ENCODE assay signal across 2 cellular contexts in the genomic region with DNA sequence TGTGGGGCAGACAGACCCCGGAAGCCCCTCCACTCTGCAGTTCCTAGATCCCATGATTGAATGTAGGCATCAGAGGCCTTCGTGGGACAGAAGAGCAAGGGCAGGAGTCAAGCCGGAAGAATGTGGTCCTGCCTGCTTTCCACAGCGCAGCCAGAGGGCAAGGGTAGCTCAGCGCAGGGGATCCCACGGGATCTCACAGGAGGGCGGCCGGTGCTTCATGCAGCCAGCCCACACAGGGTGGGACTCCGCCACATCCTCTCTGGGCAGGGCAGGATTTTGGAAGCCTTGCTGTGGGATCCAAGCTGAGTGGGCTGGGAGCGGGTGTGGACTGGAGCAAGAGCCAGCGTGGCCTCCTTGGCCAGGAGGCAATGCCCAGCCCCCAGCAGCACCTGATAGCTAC.
TF ChIP-seq lines count a peak whose summit lies in the region.

No MANE protein-coding gene starts in this region.

TF ChIP-seq in HepG2, 621 proteins besides CTCF, POLR2A, EP300 and RAD21:
- TF ChIP-seq, protein P1, sequence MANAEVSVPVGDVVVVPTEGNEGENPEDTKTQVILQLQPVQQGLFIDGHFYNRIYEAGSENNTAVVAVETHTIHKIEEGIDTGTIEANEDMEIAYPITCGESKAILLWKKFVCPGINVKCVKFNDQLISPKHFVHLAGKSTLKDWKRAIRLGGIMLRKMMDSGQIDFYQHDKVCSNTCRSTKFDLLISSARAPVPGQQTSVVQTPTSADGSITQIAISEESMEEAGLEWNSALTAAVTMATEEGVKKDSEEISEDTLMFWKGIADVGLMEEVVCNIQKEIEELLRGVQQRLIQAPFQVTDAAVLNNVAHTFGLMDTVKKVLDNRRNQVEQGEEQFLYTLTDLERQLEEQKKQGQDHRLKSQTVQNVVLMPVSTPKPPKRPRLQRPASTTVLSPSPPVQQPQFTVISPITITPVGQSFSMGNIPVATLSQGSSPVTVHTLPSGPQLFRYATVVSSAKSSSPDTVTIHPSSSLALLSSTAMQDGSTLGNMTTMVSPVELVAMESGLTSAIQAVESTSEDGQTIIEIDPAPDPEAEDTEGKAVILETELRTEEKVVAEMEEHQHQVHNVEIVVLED (CRISPR knock-in tag; IDR thresholded peaks at IDR 0.05; ENCODE audit: borderline replicate concordance): no peak
- TF ChIP-seq, protein P2, sequence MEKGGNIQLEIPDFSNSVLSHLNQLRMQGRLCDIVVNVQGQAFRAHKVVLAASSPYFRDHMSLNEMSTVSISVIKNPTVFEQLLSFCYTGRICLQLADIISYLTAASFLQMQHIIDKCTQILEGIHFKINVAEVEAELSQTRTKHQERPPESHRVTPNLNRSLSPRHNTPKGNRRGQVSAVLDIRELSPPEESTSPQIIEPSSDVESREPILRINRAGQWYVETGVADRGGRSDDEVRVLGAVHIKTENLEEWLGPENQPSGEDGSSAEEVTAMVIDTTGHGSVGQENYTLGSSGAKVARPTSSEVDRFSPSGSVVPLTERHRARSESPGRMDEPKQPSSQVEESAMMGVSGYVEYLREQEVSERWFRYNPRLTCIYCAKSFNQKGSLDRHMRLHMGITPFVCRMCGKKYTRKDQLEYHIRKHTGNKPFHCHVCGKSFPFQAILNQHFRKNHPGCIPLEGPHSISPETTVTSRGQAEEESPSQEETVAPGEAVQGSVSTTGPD (CRISPR knock-in tag; IDR thresholded peaks at IDR 0.05): no peak
- peak; percentile 60 for TF ChIP-seq AGO2 (optimal IDR thresholded peaks at IDR 0.05; ENCODE audit: low read depth, low read length)

TF ChIP-seq in HEK293T, 16 proteins besides CTCF, POLR2A, EP300 and RAD21:
- TF ChIP-seq FOXK2 (IDR thresholded peaks at IDR 0.05): no peak
- no peak for TF ChIP-seq BHLHE40 (IDR thresholded peaks at IDR 0.05; ENCODE audit: borderline replicate concordance)
- no peak for TF ChIP-seq FOXM1 (IDR thresholded peaks at IDR 0.05; ENCODE audit: borderline replicate concordance)
- no peak for TF ChIP-seq TARDBP (IDR thresholded peaks at IDR 0.05)
